25 cellular contexts compared by ENCODE assay signal in genomic region chr12:7383157-7383556, GRCh38.
"Had no signal": no experiment of that assay in that cellular context is flagged by ENCODE, and none has a peak within 500 bp of the region (broad histone marks: within the 10 kb centered on the region; RNA-seq: fewer than 3 reads in every experiment).

No MANE protein-coding gene starts in this region.

- H3K27me3 ChIP-seq: neural progenitor cell, right lobe of liver, sigmoid colon, suprapubic skin, testis, tibial artery, transverse colon, vagina had no signal

- H3K9me3 ChIP-seq: psoas muscle, right lobe of liver, sigmoid colon, testis, transverse colon, vagina had no signal

- DNase-seq: naive thymus-derived CD4-positive, alpha-beta T cell; natural killer cell; occipital lobe; psoas muscle; right lobe of liver; sigmoid colon; small intestine; stimulated activated CD4-positive, alpha-beta T cell treated with anti-CD3 and anti-CD28 coated beads, Interleukin-15, amount 100 ng/mL, for 24 hours; stimulated activated CD4-positive, alpha-beta T cell treated with anti-CD3 and anti-CD28 coated beads, Interleukin-4, amount 100 ng/mL, for 1 hour; stimulated activated CD4-positive, alpha-beta T cell treated with anti-CD3 and anti-CD28 coated beads, Interleukin-4, amount 100 ng/mL, for 4 hours; stimulated activated CD8-positive, alpha-beta memory T cell treated with anti-CD3 and anti-CD28 coated beads, Interleukin-4, amount 100 ng/mL, for 48 hours; stimulated activated naive CD4-positive, alpha-beta T cell; stimulated activated naive CD8-positive, alpha-beta T cell treated with anti-CD3 and anti-CD28 coated beads, Interleukin-15, amount 100 ng/mL, for 72 hours; stimulated activated naive CD8-positive, alpha-beta T cell treated with anti-CD3 and anti-CD28 coated beads, Interleukin-15, Interleukin-2, amounts not matched to agents 100 U/mL and 50 U/mL, for 24 hours; substantia nigra; testis; tibial artery; transverse colon had no signal

- H3K4me3 ChIP-seq: neural progenitor cell, psoas muscle, right lobe of liver, sigmoid colon, suprapubic skin, testis, tibial artery, transverse colon, vagina had no signal

- H3K4me1 ChIP-seq: neural progenitor cell, parathyroid adenoma, psoas muscle, right lobe of liver, sigmoid colon, suprapubic skin, testis, tibial artery, transverse colon, vagina had no signal

- H3K36me3 ChIP-seq: neural progenitor cell, right lobe of liver, sigmoid colon, suprapubic skin, tibial artery, transverse colon, vagina had no signal

- ATAC-seq: naive thymus-derived CD4-positive, alpha-beta T cell; natural killer cell; psoas muscle; right cardiac atrium; stimulated activated memory B cell treated with anti-CD40 and anti-IgM and Interleukin-4, amounts not matched to agents 10 μg/mL and 1 μg/mL and 100 μg/mL, for 72 hours; stimulated activated naive CD8-positive, alpha-beta T cell treated with anti-CD3 and anti-CD28 coated beads, Interleukin-15, amount 100 ng/mL, for 72 hours; stimulated activated naive CD8-positive, alpha-beta T cell treated with anti-CD3 and anti-CD28 coated beads, Interleukin-15, Interleukin-2, amounts not matched to agents 100 U/mL and 50 U/mL, for 24 hours had no signal

- H3K27ac ChIP-seq: neural progenitor cell, parathyroid adenoma, psoas muscle, right lobe of liver, sigmoid colon, suprapubic skin, testis, tibial artery, transverse colon, vagina had no signal

- FAIRE-seq: urothelium cell line had no signal
